23 cellular contexts compared by ENCODE assay signal in genomic region chr3:101244212-101244575, GRCh38.
DNase-seq lines count a peak whose midpoint lies in the region; ATAC-seq and TF ChIP-seq lines count a peak whose summit lies in the region.
"Had no signal": no experiment of that assay in that cellular context is flagged by ENCODE, and none has a peak within 500 bp of the region (broad histone marks: within the 10 kb centered on the region; RNA-seq: fewer than 3 reads in every experiment).

No MANE protein-coding gene starts in this region.

- ATAC-seq in activated naive CD4-positive, alpha-beta T cell treated with anti-CD3 and anti-CD28 coated beads, Interleukin-2, amount 50 U/mL, for 72 hours, result peak; percentile 21 to 28
- ATAC-seq in activated T-helper 17 cell treated with anti-CD3 and anti-CD28 coated beads, Interleukin-2, amount 50 U/mL, for 72 hours (replicated peaks), result no peak
- no peak for ATAC-seq in GM19035 (IDR thresholded peaks at IDR 0.05; ENCODE audit: unreplicated experiment)
- ATAC-seq: A549, GM23338, HepG2, K562, PC-3 had no signal

- H3K4me1 Mint-ChIP-seq in activated T-helper 17 cell treated with anti-CD3 and anti-CD28 coated beads, Interleukin-2, amount 50 U/mL, for 72 hours, result peaks cover 11% of the 10 kb centered on the region

- H3K36me3 ChIP-seq in osteoblast (ENCODE audit: insufficient read depth, low read length), result no peaks in the 10 kb centered on the region
- no peaks in the 10 kb centered on the region for H3K36me3 ChIP-seq in BE2C

- no peak for DNase-seq in activated naive CD4-positive, alpha-beta T cell treated with anti-CD3 and anti-CD28 coated beads, Interleukin-2, amount 50 U/mL, for 72 hours (ENCODE audit: low spot score in 2 of 2)
- no peak for DNase-seq in activated naive CD4-positive, alpha-beta T cell (lab: John Stamatoyannopoulos, UW)
- DNase-seq in GM03348 (ENCODE audit: low spot score), result peak; percentile 7
- no peak for DNase-seq in osteoblast (ENCODE audit: insufficient read length, low spot score, missing footprints)
- DNase-seq in BE2C, result no peak
- DNase-seq: Calu3, DMS79 treated with DMSO at 0.1 percent for 48 hours, H9, Kasumi-1, MV-4-11, NCI-H1105, NCI-H1436 treated with DMSO at 0.1 percent for 48 hours, NCI-H1930, NCI-H2107, NCI-H524, NCI-H748 treated with DMSO at 0.1 percent for 48 hours, PC-3 had no signal

- peak overlapping the region; percentile 19 to 60 for H3K27ac Mint-ChIP-seq in activated naive CD4-positive, alpha-beta T cell treated with anti-CD3 and anti-CD28 coated beads, Interleukin-2, amount 50 U/mL, for 72 hours
- H3K27ac Mint-ChIP-seq in activated T-helper 17 cell treated with anti-CD3 and anti-CD28 coated beads, Interleukin-2, amount 50 U/mL, for 72 hours, result peak overlapping the region; percentile 74
- H3K27ac Mint-ChIP-seq: GM23338, H9 had no signal

- peaks cover 5 to 17% of the 10 kb centered on the region in 2 donors for H3K36me3 Mint-ChIP-seq in activated naive CD4-positive, alpha-beta T cell treated with anti-CD3 and anti-CD28 coated beads, Interleukin-2, amount 50 U/mL, for 72 hours
- peaks cover 16% of the 10 kb centered on the region for H3K36me3 Mint-ChIP-seq in activated T-helper 17 cell treated with anti-CD3 and anti-CD28 coated beads, Interleukin-2, amount 50 U/mL, for 72 hours (ENCODE audit: low read depth)

- H3K4me3 Mint-ChIP-seq in activated T-helper 17 cell treated with anti-CD3 and anti-CD28 coated beads, Interleukin-2, amount 50 U/mL, for 72 hours, result no peak overlapping the region
- H3K4me3 Mint-ChIP-seq: GM23338, H9 had no signal

- H3K4me3 ChIP-seq in osteoblast (ENCODE audit: insufficient read depth, low read length) (no peak overlapping the region), BE2C (ENCODE audit: low read depth, low read length) (no peak overlapping the region)
- H3K4me3 ChIP-seq: A549, GM23338, K562 had no signal

- H3K27me3 ChIP-seq in osteoblast (ENCODE audit: insufficient read depth, low read length), result no peaks in the 10 kb centered on the region
- no peaks in the 10 kb centered on the region for H3K27me3 ChIP-seq in BE2C

- H2AFZ ChIP-seq in osteoblast (ENCODE audit: low read length), result no peak overlapping the region
- H2AFZ ChIP-seq: GM23338 had no signal

- no peak for TF ChIP-seq CTCF in osteoblast (IDR thresholded peaks at IDR 0.05; ENCODE audit: extremely low read depth, low read depth, low read length)
- no peak for TF ChIP-seq CTCF in BE2C (IDR thresholded peaks at IDR 0.05; ENCODE audit: low read depth, low read length)

- H3K4me1 ChIP-seq in osteoblast (ENCODE audit: insufficient read depth, low read length) (peaks cover 15% of the 10 kb centered on the region), BE2C (no peaks in the 10 kb centered on the region)
- H3K4me1 ChIP-seq: A549 had no signal

- H3K9me3 ChIP-seq in osteoblast (ENCODE audit: low read depth, low read length) (no peaks in the 10 kb centered on the region), BE2C (no peaks in the 10 kb centered on the region)
- H3K9me3 ChIP-seq: A549 had no signal

- H3K27ac ChIP-seq in osteoblast (ENCODE audit: low read depth, low read length), result peak overlapping the region; percentile 30
- H3K27ac ChIP-seq: A549 had no signal

- peaks cover 3 to 10% of the 10 kb centered on the region in 2 donors for H3K9me3 Mint-ChIP-seq in activated naive CD4-positive, alpha-beta T cell treated with anti-CD3 and anti-CD28 coated beads, Interleukin-2, amount 50 U/mL, for 72 hours
- no peaks in the 10 kb centered on the region for H3K9me3 Mint-ChIP-seq in activated T-helper 17 cell treated with anti-CD3 and anti-CD28 coated beads, Interleukin-2, amount 50 U/mL, for 72 hours
- H3K9me3 Mint-ChIP-seq: GM23338 had no signal

- H3K27me3 Mint-ChIP-seq in activated T-helper 17 cell treated with anti-CD3 and anti-CD28 coated beads, Interleukin-2, amount 50 U/mL, for 72 hours, result no peaks in the 10 kb centered on the region

- no peaks in the 10 kb centered on the region for H4K20me1 ChIP-seq in osteoblast (ENCODE audit: insufficient read depth, low read length)

- H3K4me2 ChIP-seq in osteoblast (ENCODE audit: insufficient read depth, low read length), result no peak overlapping the region
- H3K4me2 ChIP-seq: A549, GM23338 had no signal

- no peaks in the 10 kb centered on the region for H3K79me2 ChIP-seq in osteoblast (ENCODE audit: insufficient read depth, low read length)

Comparison
In these comparisons a context has a peak if more than half of its experiments do, and no peak if none do; other contexts are left out.
1. ATAC-seq: peak in activated naive CD4-positive, alpha-beta T cell treated with anti-CD3 and anti-CD28 coated beads, Interleukin-2, amount 50 U/mL, for 72 hours (2 of 2); none in activated T-helper 17 cell treated with anti-CD3 and anti-CD28 coated beads, Interleukin-2, amount 50 U/mL, for 72 hours (single experiment) and GM19035 (single experiment).